23 cellular contexts compared by ENCODE assay signal in the genomic region with DNA sequence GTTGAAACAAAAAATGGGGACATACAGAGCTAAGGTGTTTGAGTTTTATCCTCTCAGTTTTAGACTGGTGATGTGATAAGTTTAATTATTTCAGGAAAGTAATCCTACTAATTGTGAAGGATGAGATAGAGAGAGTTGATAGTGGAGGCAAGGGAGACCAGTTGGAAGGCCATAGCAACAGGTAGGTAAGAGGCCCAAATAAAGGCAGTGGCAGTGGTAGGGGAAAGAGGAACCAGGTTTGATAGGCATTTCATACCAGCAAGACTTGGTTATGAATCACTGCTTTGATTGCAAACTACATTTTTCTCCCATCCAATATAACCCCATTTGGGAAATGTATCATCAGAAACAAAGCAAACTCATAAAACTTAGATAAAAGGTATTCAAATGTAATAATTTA.
"Had no signal": no experiment of that assay in that cellular context is flagged by ENCODE, and none has a peak within 500 bp of the region (broad histone marks: within the 10 kb centered on the region; RNA-seq: fewer than 3 reads in every experiment).

No MANE protein-coding gene starts in this region.

- H2AFZ ChIP-seq: parathyroid adenoma had no signal

- DNase-seq: dorsolateral prefrontal cortex; effector CD8-positive, alpha-beta T cell; glutamatergic neuron; kidney; left cardiac atrium; left ventricle myocardium inferior; lower lobe of right lung; mesendoderm; naive B cell; sigmoid colon; small intestine; stimulated activated CD4-positive, alpha-beta T cell treated with anti-CD3 and anti-CD28 coated beads, Interleukin-12 subunit alpha, Interleukin-12 subunit beta, amount 100 ng/mL, for 4 hours; stimulated activated CD8-positive, alpha-beta memory T cell treated with anti-CD3 and anti-CD28 coated beads, Interleukin-4, amount 100 ng/mL, for 48 hours; stimulated activated naive CD8-positive, alpha-beta T cell treated with anti-CD3 and anti-CD28 coated beads, Interleukin-15, Interleukin-2, amounts not matched to agents 100 U/mL and 50 U/mL, for 24 hours; thyroid gland; upper lobe of left lung; uterus had no signal

- H3K9ac ChIP-seq: parathyroid adenoma had no signal

- H3K4me3 ChIP-seq: coronary artery, dorsolateral prefrontal cortex, esophagus muscularis mucosa, gastroesophageal sphincter, left ventricle myocardium inferior, lower lobe of right lung, sigmoid colon, suprapubic skin, thyroid gland, upper lobe of left lung, uterus had no signal

- H3K4me1 ChIP-seq: esophagus muscularis mucosa, gastroesophageal sphincter, left ventricle myocardium inferior, lower lobe of right lung, parathyroid adenoma, sigmoid colon, suprapubic skin, thyroid gland, upper lobe of left lung, uterus had no signal

- FAIRE-seq: kidney, small intestine had no signal

- H3K79me2 ChIP-seq: parathyroid adenoma had no signal

- ATAC-seq: gastroesophageal sphincter; left cardiac atrium; lower lobe of right lung; stimulated activated effector memory CD8-positive, alpha-beta T cell treated with anti-CD3 and anti-CD28 coated beads, Interleukin-12 subunit alpha, Interleukin-12 subunit beta, amount 100 ng/mL, for 72 hours; stimulated activated naive CD8-positive, alpha-beta T cell treated with anti-CD3 and anti-CD28 coated beads, Interleukin-15, Interleukin-2, amounts not matched to agents 100 U/mL and 50 U/mL, for 24 hours had no signal

- H3K9me3 ChIP-seq: esophagus muscularis mucosa, gastroesophageal sphincter, left ventricle myocardium inferior, lower lobe of right lung, sigmoid colon, suprapubic skin, thyroid gland, upper lobe of left lung, uterus had no signal

- H3K36me3 ChIP-seq: esophagus muscularis mucosa, gastroesophageal sphincter, left ventricle myocardium inferior, lower lobe of right lung, sigmoid colon, suprapubic skin, thyroid gland, upper lobe of left lung, uterus had no signal

- H3K27me3 ChIP-seq: dorsolateral prefrontal cortex, esophagus muscularis mucosa, gastroesophageal sphincter, sigmoid colon, suprapubic skin, thyroid gland, upper lobe of left lung, uterus had no signal

- H3K27ac ChIP-seq: coronary artery, dorsolateral prefrontal cortex, esophagus muscularis mucosa, gastroesophageal sphincter, left ventricle myocardium inferior, lower lobe of right lung, parathyroid adenoma, sigmoid colon, suprapubic skin, thyroid gland, upper lobe of left lung, uterus had no signal
